ENCODE assay signal across 1 cellular context in genomic region chr1:44881011-44881632, GRCh38.
TF ChIP-seq lines count a peak whose summit lies in the region.

No MANE protein-coding gene starts in this region.

TF ChIP-seq in IMR-90, 13 proteins besides CTCF, POLR2A, EP300 and RAD21:
- TF ChIP-seq ELK1 (IDR thresholded peaks at IDR 0.05; ENCODE audit: borderline replicate concordance, low read depth, low read length) (no peak), RFX5 (IDR thresholded peaks at IDR 0.05; ENCODE audit: low read depth, low read length) (peak; percentile 91)
